In genomic region chr19:17841810-17842662, GRCh38 we compare ENCODE assay signal across 1 cellular context.
TF ChIP-seq lines count a peak whose summit lies in the region.

No MANE protein-coding gene starts in this region.

TF ChIP-seq in K562, 482 proteins besides CTCF, POLR2A, EP300 and RAD21 (continued from another document and continues in another):
- TF ChIP-seq GTF3C2 (IDR thresholded peaks at IDR 0.05; ENCODE audit: borderline replicate concordance, extremely low read depth, insufficient read length) (no peak), HDAC6 (IDR thresholded peaks at IDR 0.05; ENCODE audit: low read depth, low read length) (no peak), SMAD1 (IDR thresholded peaks at IDR 0.05; ENCODE audit: low read depth, low read length, partially characterized antibody) (no peak), GABPB1 (CRISPR knock-in tag; IDR thresholded peaks at IDR 0.05) (peak; percentile 71; the same call in 1 of the 2 replicates), ARID4B (CRISPR knock-in tag; IDR thresholded peaks at IDR 0.05) (no peak; the same call in 1 of the 2 replicates), ELF2 (CRISPR knock-in tag; IDR thresholded peaks at IDR 0.05) (no peak), EZH2 (IDR thresholded peaks at IDR 0.05; ENCODE audit: borderline replicate concordance, low read depth, low read length) (no peak), CGGBP1 (CRISPR knock-in tag; IDR thresholded peaks at IDR 0.05) (no peak), ZNF23 (CRISPR knock-in tag; IDR thresholded peaks at IDR 0.05) (no peak), CBX2 (IDR thresholded peaks at IDR 0.05; ENCODE audit: insufficient read depth, low read length, poor library complexity, severe bottlenecking) (no peak), ZNF668 (CRISPR knock-in tag; IDR thresholded peaks at IDR 0.05) (no peak), ZNF140 (CRISPR knock-in tag; IDR thresholded peaks at IDR 0.05) (no peak), MBD1 (CRISPR knock-in tag; IDR thresholded peaks at IDR 0.05) (no peak), DIDO1 (tag; IDR thresholded peaks at IDR 0.05; ENCODE audit: low read depth) (no peak), ZNF444 (CRISPR knock-in tag; IDR thresholded peaks at IDR 0.05) (no peak), SMAD3 (CRISPR knock-in tag; conservative IDR thresholded peaks at IDR 0.05) (no peak), CXXC5 (CRISPR knock-in tag; IDR thresholded peaks at IDR 0.05) (peak; percentile 79), ZEB2 (IDR thresholded peaks at IDR 0.05) (no peak), ZBTB26 (CRISPR knock-in tag; IDR thresholded peaks at IDR 0.05) (0 out of 2 replicates have a peak, but pooled peaks have one; percentile 46), SNRNP70 (optimal IDR thresholded peaks at IDR 0.05; ENCODE audit: low read depth, low read length) (no peak), ILK (tag; IDR thresholded peaks at IDR 0.05; ENCODE audit: borderline replicate concordance, low read depth) (no peak), SMARCC2 (IDR thresholded peaks at IDR 0.05; ENCODE audit: low read depth) (no peak), FOXP4 (CRISPR knock-in tag; IDR thresholded peaks at IDR 0.05; ENCODE audit: borderline replicate concordance) (peak; percentile 98), ZNF239 (CRISPR knock-in tag; IDR thresholded peaks at IDR 0.05) (no peak), TAF9B (IDR thresholded peaks at IDR 0.05; ENCODE audit: partially characterized antibody) (no peak), PTRF (tag; IDR thresholded peaks at IDR 0.05) (no peak), SAFB2 (IDR thresholded peaks at IDR 0.05; ENCODE audit: borderline replicate concordance, low read depth, low read length, severe bottlenecking) (no peak), NR1H2 (CRISPR knock-in tag; IDR thresholded peaks at IDR 0.05) (no peak), MAZ (CRISPR knock-in tag; conservative IDR thresholded peaks at IDR 0.05 in 1 of 2, IDR thresholded peaks at IDR 0.05 in 1 of 2) (peak; percentile 28 to 82; a peak in 3 of 4 replicates), TAF15 (IDR thresholded peaks at IDR 0.05; ENCODE audit: low read depth, low read length) (no peak), VEZF1 (CRISPR knock-in tag; IDR thresholded peaks at IDR 0.05) (peak; percentile 70), ZNF586 (CRISPR knock-in tag; conservative IDR thresholded peaks at IDR 0.05) (no peak), EWSR1 (IDR thresholded peaks at IDR 0.05; ENCODE audit: borderline replicate concordance, low read depth, partially characterized antibody) (no peak), ELF4 (CRISPR knock-in tag; IDR thresholded peaks at IDR 0.05) (no peak), ZNF395 (CRISPR knock-in tag; IDR thresholded peaks at IDR 0.05) (peak; percentile 49; the same call in 1 of the 2 replicates), SAP30 (IDR thresholded peaks at IDR 0.05; ENCODE audit: borderline replicate concordance, insufficient read depth, low read depth, low read length, poor library complexity, severe bottlenecking) (peak; percentile 55), ZNF133 (CRISPR knock-in tag; IDR thresholded peaks at IDR 0.05) (no peak), KAT8 (IDR thresholded peaks at IDR 0.05; ENCODE audit: low read depth) (no peak), SRSF9 (IDR thresholded peaks at IDR 0.05; ENCODE audit: borderline replicate concordance, low read depth, low read length) (no peak), HCFC1 (IDR thresholded peaks at IDR 0.05; ENCODE audit: low read depth, low read length) (peak; percentile 16; the same call in 1 of the 2 replicates), ZNF3 (CRISPR knock-in tag; IDR thresholded peaks at IDR 0.05) (no peak), OTX1 (CRISPR knock-in tag; IDR thresholded peaks at IDR 0.05) (no peak), FOXK1 (CRISPR knock-in tag; IDR thresholded peaks at IDR 0.05; ENCODE audit: borderline replicate concordance) (no peak), ZNF584 (CRISPR knock-in tag; IDR thresholded peaks at IDR 0.05; ENCODE audit: low read depth) (no peak), HIVEP1 (CRISPR knock-in tag; IDR thresholded peaks at IDR 0.05) (no peak), POLR2AphosphoS2 (IDR thresholded peaks at IDR 0.05; ENCODE audit: low read length) (no peak), CREM (IDR thresholded peaks at IDR 0.05; ENCODE audit: low read depth) (peak; percentile 53), KAT7 (CRISPR knock-in tag; IDR thresholded peaks at IDR 0.05; ENCODE audit: borderline replicate concordance) (no peak; the same call in 1 of the 2 replicates), NR2C2 (CRISPR knock-in tag; IDR thresholded peaks at IDR 0.05) (no peak), NR2C2 (tag; IDR thresholded peaks at IDR 0.05) (no peak), FIP1L1 (IDR thresholded peaks at IDR 0.05; ENCODE audit: low read depth, low read length, poor library complexity, severe bottlenecking) (peak; percentile 72), FOXP1 (CRISPR knock-in tag; IDR thresholded peaks at IDR 0.05) (peak; percentile 95), PHF8 (IDR thresholded peaks at IDR 0.05; ENCODE audit: borderline replicate concordance, low read length) (peak; percentile 77; the same call in 1 of the 2 replicates)
- TF ChIP-seq, protein P1, sequence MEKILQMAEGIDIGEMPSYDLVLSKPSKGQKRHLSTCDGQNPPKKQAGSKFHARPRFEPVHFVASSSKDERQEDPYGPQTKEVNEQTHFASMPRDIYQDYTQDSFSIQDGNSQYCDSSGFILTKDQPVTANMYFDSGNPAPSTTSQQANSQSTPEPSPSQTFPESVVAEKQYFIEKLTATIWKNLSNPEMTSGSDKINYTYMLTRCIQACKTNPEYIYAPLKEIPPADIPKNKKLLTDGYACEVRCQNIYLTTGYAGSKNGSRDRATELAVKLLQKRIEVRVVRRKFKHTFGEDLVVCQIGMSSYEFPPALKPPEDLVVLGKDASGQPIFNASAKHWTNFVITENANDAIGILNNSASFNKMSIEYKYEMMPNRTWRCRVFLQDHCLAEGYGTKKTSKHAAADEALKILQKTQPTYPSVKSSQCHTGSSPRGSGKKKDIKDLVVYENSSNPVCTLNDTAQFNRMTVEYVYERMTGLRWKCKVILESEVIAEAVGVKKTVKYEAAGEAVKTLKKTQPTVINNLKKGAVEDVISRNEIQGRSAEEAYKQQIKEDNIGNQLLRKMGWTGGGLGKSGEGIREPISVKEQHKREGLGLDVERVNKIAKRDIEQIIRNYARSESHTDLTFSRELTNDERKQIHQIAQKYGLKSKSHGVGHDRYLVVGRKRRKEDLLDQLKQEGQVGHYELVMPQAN (IDR thresholded peaks at IDR 0.05; ENCODE audit: borderline replicate concordance), result peak; percentile 55; the same call in 1 of the 2 replicates
